Comparison of ENCODE assay signal across 8 cellular contexts in the genomic region with DNA sequence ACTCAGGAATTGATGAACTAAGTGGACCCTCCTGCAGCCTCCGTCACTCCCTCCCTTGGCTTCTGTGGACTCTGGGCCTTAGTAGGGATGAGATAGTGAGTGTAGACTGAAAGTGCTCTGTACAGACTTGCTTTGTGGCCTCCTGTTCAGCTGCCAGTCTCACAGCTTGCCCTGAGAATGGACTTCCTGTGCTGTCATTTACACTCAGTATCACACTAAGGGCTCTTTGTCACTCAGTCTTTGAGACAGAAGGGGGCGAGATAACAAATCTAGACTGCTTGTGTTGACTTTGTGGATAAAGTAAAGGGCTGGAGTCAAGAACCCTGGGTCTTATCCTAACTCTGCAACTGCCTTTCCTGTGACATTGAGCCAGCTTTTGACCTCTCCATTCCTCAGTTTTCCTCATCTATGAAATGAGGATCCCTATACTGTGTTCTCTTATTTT. TPM values are rescaled to one million over a fixed set of nuclear protein-coding genes. Genes with fewer than 3 reads are reported as not detected.
DNase-seq lines count a peak whose midpoint lies in the region; ATAC-seq and TF ChIP-seq lines count a peak whose summit lies in the region.

No MANE protein-coding gene starts in this region.

- peak; percentile 21; the same call in 1 of the 2 replicates for TF ChIP-seq CTCF in WERI-Rb-1 (IDR thresholded peaks at IDR 0.05; ENCODE audit: low read depth, low read length)

- ATAC-seq in GM19043 (IDR thresholded peaks at IDR 0.05; ENCODE audit: low read depth, unreplicated experiment), result peak; percentile 96
- ATAC-seq in HG03439 (IDR thresholded peaks at IDR 0.05; ENCODE audit: unreplicated experiment), result peak; percentile 70
- ATAC-seq in HG03135 (IDR thresholded peaks at IDR 0.05; ENCODE audit: unreplicated experiment), result no peak

- no peaks in the 10 kb centered on the region for H3K27me3 ChIP-seq in WERI-Rb-1 (ENCODE audit: insufficient read depth, low read depth, severe bottlenecking)

- no peak overlapping the region for H3K27ac ChIP-seq in WERI-Rb-1

- no peak overlapping the region for H3K4me3 ChIP-seq in WERI-Rb-1 (ENCODE audit: low read depth, low read length)

- H3K36me3 ChIP-seq in WERI-Rb-1, result no peaks in the 10 kb centered on the region

- DNase-seq in AML-193 (lab: John Stamatoyannopoulos, UW) (peak; percentile 76 to 78), WERI-Rb-1 (peak; percentile 6), midbrain (lab: John Stamatoyannopoulos, UW) (peak; percentile 39), ureter (ENCODE audit: low spot score) (no peak)
- DNase-seq in NK-92 treated with Interleukin-12 subunit alpha and Interleukin-12 subunit beta, amount 100 ng/mL, for 24 hours (lab: John Stamatoyannopoulos, UW), result no peak

- H3K9me3 ChIP-seq in WERI-Rb-1 (ENCODE audit: severe bottlenecking), result no peaks in the 10 kb centered on the region

RNA-seq across cellular contexts. Expression of a gene that starts 21.0 kb away (rescaled TPM):
- total RNA-seq in ureter, result 19.7 TPM

Comparison
In these comparisons a context has a peak if more than half of its experiments do, and no peak if none do; other contexts are left out.
1. DNase-seq: peak in AML-193 (2 of 2), WERI-Rb-1 (single experiment) and midbrain (single experiment); none in NK-92 treated with Interleukin-12 subunit alpha and Interleukin-12 subunit beta, amount 100 ng/mL, for 24 hours (single experiment) and ureter (single experiment).